ENCODE assay signal across 22 cellular contexts in genomic region chr14:51201890-51202289, GRCh38.
DNase-seq lines count a peak whose midpoint lies in the region; ATAC-seq lines count a peak whose summit lies in the region.
"Had no signal": no experiment of that assay in that cellular context is flagged by ENCODE, and none has a peak within 500 bp of the region (broad histone marks: within the 10 kb centered on the region; RNA-seq: fewer than 3 reads in every experiment).

No MANE protein-coding gene starts in this region.

- no peak overlapping the region for H3K27ac ChIP-seq in caudate nucleus (ENCODE audit: low read depth, low read length)
- H3K27ac ChIP-seq: epithelial cell of prostate, neural progenitor cell, transverse colon had no signal

- peaks cover 49 to 67% of the 10 kb centered on the region in 2 donors for H3K4me1 Mint-ChIP-seq in stimulated activated naive B cell treated with anti-CD40 and anti-IgM and Interleukin-4, amounts not matched to agents 10 μg/mL and 1 μg/mL and 100 μg/mL, for 72 hours
- H3K4me1 Mint-ChIP-seq: activated naive CD4-positive, alpha-beta T cell treated with anti-CD3 and anti-CD28 coated beads, Interleukin-2, amount 10 ng/mL, durations not matched to agents 7 days and 5 days; immature natural killer cell had no signal

- ATAC-seq in GM18858 (IDR thresholded peaks at IDR 0.05; ENCODE audit: unreplicated experiment) (peak; percentile 70), GM21576 (IDR thresholded peaks at IDR 0.05; ENCODE audit: unreplicated experiment) (peak; percentile 48), HG03103 (IDR thresholded peaks at IDR 0.05; ENCODE audit: low read depth, unreplicated experiment) (peak; percentile 52), GM19397 (IDR thresholded peaks at IDR 0.05; ENCODE audit: unreplicated experiment) (no peak)
- ATAC-seq in stimulated activated naive B cell treated with anti-CD40 and anti-IgM and Interleukin-4, amounts not matched to agents 10 μg/mL and 1 μg/mL and 100 μg/mL, for 72 hours (replicated peaks) = peak; percentile 26 to 33
- ATAC-seq: left ventricle myocardium superior had no signal

- peak overlapping the region; percentile 97 for H3K27ac Mint-ChIP-seq in stimulated activated naive B cell treated with anti-CD40 and anti-IgM and Interleukin-4, amounts not matched to agents 10 μg/mL and 1 μg/mL and 100 μg/mL, for 72 hours
- H3K27ac Mint-ChIP-seq: activated naive CD4-positive, alpha-beta T cell treated with anti-CD3 and anti-CD28 coated beads, Interleukin-2, amount 10 ng/mL, durations not matched to agents 7 days and 5 days; immature natural killer cell; neural progenitor cell; progenitor cell of endocrine pancreas; stimulated activated naive CD8-positive, alpha-beta T cell treated with anti-CD3 and anti-CD28 coated beads, Interleukin-15, Interleukin-2, amounts not matched to agents 100 ng/mL and 50 ng/mL, for 24 hours had no signal

- peak; percentile 61 for DNase-seq in stimulated activated naive B cell treated with anti-CD40 and anti-IgM and Interleukin-4, amounts not matched to agents 10 μg/mL and 1 μg/mL and 100 μg/mL, for 72 hours
- DNase-seq in stimulated activated CD4-positive, alpha-beta T cell treated with anti-CD3 and anti-CD28 coated beads, Interleukin-12 subunit alpha, Interleukin-12 subunit beta, amount 100 ng/mL, for 4 hours = no peak
- no peak for DNase-seq in caudate nucleus (lab: John Stamatoyannopoulos, UW)
- DNase-seq: activated CD4-positive, alpha-beta T cell treated with anti-CD3 and anti-CD28 coated beads for 1 hour; activated naive CD4-positive, alpha-beta T cell treated with anti-CD3 and anti-CD28 coated beads, Interleukin-2, amount 10 ng/mL, durations not matched to agents 7 days and 5 days; activated T-cell treated with anti-CD3 and anti-CD28 coated beads, Interleukin-2, amount 50 U/mL, for 48 hours; immature natural killer cell; left ventricle myocardium superior; MG63; NCI-H1436 treated with DMSO at 0.1 percent for 48 hours; NCI-H526 treated with DMSO at 0.1 percent for 48 hours; stimulated activated CD4-positive, alpha-beta T cell treated with anti-CD3 and anti-CD28 coated beads, Interleukin-1b, Interleukin-23, amount 100 ng/mL, for 48 hours; transverse colon had no signal

- H3K9me3 Mint-ChIP-seq in stimulated activated naive B cell treated with anti-CD40 and anti-IgM and Interleukin-4, amounts not matched to agents 10 μg/mL and 1 μg/mL and 100 μg/mL, for 72 hours = peaks cover 8 to 9% of the 10 kb centered on the region in 2 donors
- H3K9me3 Mint-ChIP-seq: activated naive CD4-positive, alpha-beta T cell treated with anti-CD3 and anti-CD28 coated beads, Interleukin-2, amount 10 ng/mL, durations not matched to agents 7 days and 5 days; immature natural killer cell; neural progenitor cell had no signal

- H3K27me3 Mint-ChIP-seq in stimulated activated naive B cell treated with anti-CD40 and anti-IgM and Interleukin-4, amounts not matched to agents 10 μg/mL and 1 μg/mL and 100 μg/mL, for 72 hours = peaks cover 0 to 3% of the 10 kb centered on the region in 2 donors

- H3K4me3 Mint-ChIP-seq in stimulated activated naive B cell treated with anti-CD40 and anti-IgM and Interleukin-4, amounts not matched to agents 10 μg/mL and 1 μg/mL and 100 μg/mL, for 72 hours = peak overlapping the region; percentile 4 to 60
- H3K4me3 Mint-ChIP-seq: activated naive CD4-positive, alpha-beta T cell treated with anti-CD3 and anti-CD28 coated beads, Interleukin-2, amount 10 ng/mL, durations not matched to agents 7 days and 5 days; immature natural killer cell; neural progenitor cell; stimulated activated naive CD8-positive, alpha-beta T cell treated with anti-CD3 and anti-CD28 coated beads, Interleukin-15, Interleukin-2, amounts not matched to agents 100 ng/mL and 50 ng/mL, for 24 hours had no signal

- peaks cover 5 to 11% of the 10 kb centered on the region in 2 donors for H3K36me3 Mint-ChIP-seq in stimulated activated naive B cell treated with anti-CD40 and anti-IgM and Interleukin-4, amounts not matched to agents 10 μg/mL and 1 μg/mL and 100 μg/mL, for 72 hours
- H3K36me3 Mint-ChIP-seq: activated naive CD4-positive, alpha-beta T cell treated with anti-CD3 and anti-CD28 coated beads, Interleukin-2, amount 10 ng/mL, durations not matched to agents 7 days and 5 days; IgD-negative memory B cell; immature natural killer cell; neural progenitor cell had no signal
